Comparison of ENCODE assay signal across 21 cellular contexts in the genomic region with DNA sequence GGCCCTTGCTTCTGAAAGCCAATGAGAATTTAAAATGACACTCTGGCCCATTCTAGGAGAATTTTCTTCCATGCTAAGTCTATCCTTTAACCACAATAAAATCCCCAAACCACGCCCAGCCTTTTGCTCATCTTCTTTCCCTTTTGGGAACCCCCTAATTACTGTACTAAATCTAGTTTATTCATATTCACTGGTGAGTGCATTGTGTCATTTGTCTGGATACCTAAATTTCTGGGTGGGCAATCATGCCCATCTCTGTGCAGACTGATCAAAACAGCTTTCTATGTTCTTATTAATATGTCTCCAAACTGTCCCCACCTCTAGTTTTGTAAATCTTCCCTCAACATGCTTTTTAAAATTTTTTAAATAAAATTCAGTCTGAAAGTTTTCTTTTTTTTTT. TPM values are rescaled to one million over a fixed set of nuclear protein-coding genes. Genes with fewer than 3 reads are reported as not detected.
DNase-seq lines count a peak whose midpoint lies in the region; ATAC-seq, FAIRE-seq and TF ChIP-seq lines count a peak whose summit lies in the region.
"Had no signal": no experiment of that assay in that cellular context is flagged by ENCODE, and none has a peak within 500 bp of the region (broad histone marks: within the 10 kb centered on the region; RNA-seq: fewer than 3 reads in every experiment).

No MANE protein-coding gene starts in this region.

- H3K27me3 ChIP-seq in GM12878 (replicated peaks in 1 of 2; ENCODE audit: control insufficient read depth in 2 of 2, insufficient read depth in 2 of 2, low read length in 1 of 2): no peaks in the 10 kb centered on the region
- H3K27me3 ChIP-seq in left lung: no peaks in the 10 kb centered on the region
- H3K27me3 ChIP-seq: BLaER1 treated with 17β-estradiol and CSF1 and Interleukin-3, amounts not matched to agents 10 nM and 100 nM had no signal

- in situ Hi-C loops in GM12878 (cut with MboI): no loop called here

- H3K79me2 ChIP-seq in GM12878 (ENCODE audit: control insufficient read depth, insufficient read depth, low read length): no peaks in the 10 kb centered on the region

- peaks cover 0 to 3% of the 10 kb centered on the region in 2 donors for H3K36me3 Mint-ChIP-seq in stimulated activated naive B cell treated with anti-CD40 and anti-IgM and Interleukin-4, amounts not matched to agents 10 μg/mL and 1 μg/mL and 100 μg/mL, for 72 hours
- H3K36me3 Mint-ChIP-seq: CD8-positive, alpha-beta T cell had no signal

- RAD21 ChIA-PET in GM12878 (lab: Charles Lee; ENCODE audit: unreplicated experiment): no interaction called here

- no peak for TF ChIP-seq RAD21 in GM12878 (IDR thresholded peaks at IDR 0.05; ENCODE audit: insufficient read depth, low read depth, low read length)

- DNase-seq in GM12878 (ENCODE audit: low read depth, low spot score) (no peak), kidney tubule cell (ENCODE audit: low spot score) (peak; percentile 30), NCI-H1092 (lab: John Stamatoyannopoulos, UW) (no peak), left lung (no peak)
- no peak for DNase-seq in stimulated activated naive B cell treated with anti-CD40 and anti-IgM and Interleukin-4, amounts not matched to agents 10 μg/mL and 1 μg/mL and 100 μg/mL, for 72 hours
- DNase-seq: 8988T; ACHN; Caco-2; Calu3; CD4-positive, alpha-beta T cell; CD8-positive, alpha-beta T cell; DMS79 treated with DMSO at 0.1 percent for 48 hours; GF-D8 had no signal

- CTCF ChIA-PET in GM12878 (lab: Yijun Ruan, JAX): interaction anchor here (1.3 to 4.0 kb wide), 2 partner anchors 10 to 11 kb away, joined by 3 to 19 read pairs; a partner anchor contains a TSS

- no peak overlapping the region for H3K4me2 ChIP-seq in GM12878 (ENCODE audit: control insufficient read depth, insufficient read depth)
- H3K4me2 ChIP-seq: BLaER1 treated with 17β-estradiol and CSF1 and Interleukin-3, amounts not matched to agents 10 nM and 100 nM had no signal

- no peak overlapping the region for H3K4me3 Mint-ChIP-seq in stimulated activated naive B cell treated with anti-CD40 and anti-IgM and Interleukin-4, amounts not matched to agents 10 μg/mL and 1 μg/mL and 100 μg/mL, for 72 hours
- H3K4me3 Mint-ChIP-seq: CD4-positive, alpha-beta T cell; CD8-positive, alpha-beta T cell had no signal

- no peak overlapping the region for H3K27ac Mint-ChIP-seq in stimulated activated naive B cell treated with anti-CD40 and anti-IgM and Interleukin-4, amounts not matched to agents 10 μg/mL and 1 μg/mL and 100 μg/mL, for 72 hours
- H3K27ac Mint-ChIP-seq: CD4-positive, alpha-beta T cell; CD8-positive, alpha-beta T cell had no signal

- H3K4me3 ChIP-seq in GM12878 (no peak overlapping the region), left lung (no peak overlapping the region)
- H3K4me3 ChIP-seq: BLaER1 treated with 17β-estradiol and CSF1 and Interleukin-3, amounts not matched to agents 10 nM and 100 nM had no signal

- intact Hi-C loops in GM12878 (cut with micrococcal nuclease; ENCODE audit: unreplicated experiment): no loop called here
- intact Hi-C loops in left lung (cut with DNase I): no loop called here

- H3K9me3 Mint-ChIP-seq in stimulated activated naive B cell treated with anti-CD40 and anti-IgM and Interleukin-4, amounts not matched to agents 10 μg/mL and 1 μg/mL and 100 μg/mL, for 72 hours: peaks cover 5 to 8% of the 10 kb centered on the region in 2 donors

- no peak overlapping the region for H2AFZ ChIP-seq in GM12878 (ENCODE audit: control insufficient read depth, low read depth, low read length)

- no peak for TF ChIP-seq EP300 in GM12878 (IDR thresholded peaks at IDR 0.05; ENCODE audit: borderline replicate concordance in 1 of 2, control insufficient read depth in 1 of 2, low read depth in 2 of 2, low read length in 2 of 2)

- H3K4me1 Mint-ChIP-seq in stimulated activated naive B cell treated with anti-CD40 and anti-IgM and Interleukin-4, amounts not matched to agents 10 μg/mL and 1 μg/mL and 100 μg/mL, for 72 hours: peaks cover 25 to 48% of the 10 kb centered on the region in 2 donors

- no peak for TF ChIP-seq POLR2A in GM12878 (IDR thresholded peaks at IDR 0.05; ENCODE audit: low read depth, low read length)

- TF ChIP-seq CTCF in GM12878 (IDR thresholded peaks at IDR 0.05 in 2 of 3, conservative IDR thresholded peaks at IDR 0.05 in 1 of 3; ENCODE audit: control insufficient read depth in 2 of 3, extremely low read depth in 1 of 3, insufficient read depth in 1 of 3, low read depth in 3 of 3, low read length in 3 of 3) (no peak), left lung (IDR thresholded peaks at IDR 0.05) (no peak)

- no peak overlapping the region for H3K9ac ChIP-seq in GM12878 (ENCODE audit: control insufficient read depth, insufficient read depth, low read length)
- H3K9ac ChIP-seq: BLaER1 treated with 17β-estradiol and CSF1 and Interleukin-3, amounts not matched to agents 10 nM and 100 nM had no signal

- POLR2A ChIA-PET in GM12878 (lab: Charles Lee): interaction anchor here (0.6 to 0.7 kb wide), 2 partner anchors 8 to 609 kb away, joined by 3 read pairs; no protein-coding TSS in a partner anchor

- no peaks in the 10 kb centered on the region for H3K27me3 Mint-ChIP-seq in stimulated activated naive B cell treated with anti-CD40 and anti-IgM and Interleukin-4, amounts not matched to agents 10 μg/mL and 1 μg/mL and 100 μg/mL, for 72 hours

- no peaks in the 10 kb centered on the region for H4K20me1 ChIP-seq in GM12878 (ENCODE audit: control insufficient read depth, insufficient read depth)
- H4K20me1 ChIP-seq: BLaER1 treated with 17β-estradiol and CSF1 and Interleukin-3, amounts not matched to agents 10 nM and 100 nM had no signal

- H3K36me3 ChIP-seq in GM12878 (ENCODE audit: control insufficient read depth in 2 of 2, insufficient read depth in 2 of 2, low read length in 1 of 2) (no peaks in the 10 kb centered on the region), left lung (no peaks in the 10 kb centered on the region)
- H3K36me3 ChIP-seq: BLaER1 treated with 17β-estradiol and CSF1 and Interleukin-3, amounts not matched to agents 10 nM and 100 nM had no signal

- H3K27ac ChIP-seq in GM12878 (ENCODE audit: control insufficient read depth, insufficient read depth) (no peak overlapping the region), left lung (no peak overlapping the region)
- H3K27ac ChIP-seq: BLaER1 treated with 17β-estradiol and CSF1 and Interleukin-3, amounts not matched to agents 10 nM and 100 nM; C4-2B had no signal

- SMC1A ChIA-PET in GM12878 (lab: Charles Lee; ENCODE audit: uncharacterized antibody, unreplicated experiment): interaction anchor here (1.4 kb wide), 1 partner anchor 12 kb away, joined by 4 read pairs; no protein-coding TSS in a partner anchor

- H3K4me1 ChIP-seq in GM12878 (ENCODE audit: control insufficient read depth, insufficient read depth, low read length): no peaks in the 10 kb centered on the region
- H3K4me1 ChIP-seq in left lung: peaks cover 0 to 12% of the 10 kb centered on the region in 2 donors

- H3K9me3 ChIP-seq in GM12878 (replicated peaks; ENCODE audit: control insufficient read depth, insufficient read depth, low read length): no peaks in the 10 kb centered on the region
- H3K9me3 ChIP-seq in left lung: no peaks in the 10 kb centered on the region
- H3K9me3 ChIP-seq: Caco-2 had no signal

- ATAC-seq in GM12878 (peak; percentile 80), GM21723 (IDR thresholded peaks at IDR 0.05; ENCODE audit: unreplicated experiment) (no peak), left lung (no peak)
- peak; percentile 31 to 61 for ATAC-seq in stimulated activated naive B cell treated with anti-CD40 and anti-IgM and Interleukin-4, amounts not matched to agents 10 μg/mL and 1 μg/mL and 100 μg/mL, for 72 hours (replicated peaks)
- ATAC-seq: CD8-positive, alpha-beta T cell had no signal

- BruUV-seq in GM12878 (replicated peaks; lab: Mats Ljungman, UMichigan): no TSS peak

- FAIRE-seq in GM12878 (lab: Jason Lieb, UNC): no peak
- FAIRE-seq: A204.1, D721Med, G401.6, GM12892, GM18507 had no signal

- WGBS in GM12878 (ENCODE audit: insufficient coverage, insufficient replicate concordance, low lambda C conversion rate, missing lambda C conversion rate): 0% methylated on average over 1 of the region's 1 CpG

TF ChIP-seq in GM12878, 131 proteins besides CTCF, POLR2A, EP300 and RAD21:
- TF ChIP-seq RUNX3 (IDR thresholded peaks at IDR 0.05; ENCODE audit: low read length) (peak; percentile 39; the same call in 1 of the 2 replicates), FOXK2 (IDR thresholded peaks at IDR 0.05) (no peak)
TF ChIP-seq in GM12878: peak in this region for 1.

RNA-seq across cellular contexts. Expression of a gene that starts 11.7 kb away (rescaled TPM):
- 204 and 221 TPM in 2 replicates for total RNA-seq in GM12878 (2013; cell fraction: nucleolus; rRNA removed)
- 29.6 and 33.3 TPM in 2 replicates for total RNA-seq in GM12878 (2014; rRNA removed)
- 39.3 and 47.1 TPM in 2 replicates for total RNA-seq in GM12878 (2014; rRNA removed; fragmentation: Illumina TruSeq; extraction: Trizol)
- total RNA-seq in GM12878 (2021): 56.7 and 61.3 TPM in 2 replicates
- polyA plus RNA-seq in GM12878 (2011; ENCODE audit: low read depth): 4.0 TPM
- 24.3 and 33.2 TPM in 2 replicates for polyA plus RNA-seq in GM12878 (2011; rRNA removed)
- polyA plus RNA-seq in GM12878 (2011; cell fraction: cytosol; rRNA removed): 10.8 and 12.3 TPM in 2 replicates
- polyA plus RNA-seq in GM12878 (2011; cell fraction: nucleus; rRNA removed): 26.0 and 33.3 TPM in 2 replicates
- 6.8 and 7.4 TPM in 2 replicates for polyA plus RNA-seq in GM12878 (2012)
- 30.9 and 31.6 TPM in 2 replicates for polyA plus RNA-seq in GM12878 (2014; fragmentation: Illumina TruSeq; extraction: Trizol)
- polyA plus RNA-seq in GM12878 (2014; fragmentation: Nextera tagmentation; extraction: Ambion mirVana): 1 to 10 TPM; 6.5 to 7.3 TPM
- polyA plus RNA-seq in GM12878 (2014; rRNA removed): 14.3 and 16.1 TPM in 2 replicates
- polyA plus RNA-seq in GM12878 (2016; fragmentation: Nextera tagmentation; extraction: Ambion mirVana): 10 to 100 TPM; 12.7 to 24.1 TPM
- polyA minus RNA-seq in GM12878 (2011; rRNA and poly(A)+ RNA removed): 78.9 and 108 TPM in 2 replicates
- 13.1 and 18.1 TPM in 2 replicates for polyA minus RNA-seq in GM12878 (2011; cell fraction: cytosol; rRNA and poly(A)+ RNA removed)
- 106 and 146 TPM in 2 replicates for polyA minus RNA-seq in GM12878 (2011; cell fraction: nucleus; rRNA and poly(A)+ RNA removed)
- 10 to 100 TPM; 37.5 to 45.1 TPM for total RNA-seq in left lung

Comparison
In these comparisons a context has a peak if more than half of its experiments do, and no peak if none do; other contexts are left out.
1. ATAC-seq: peak in GM12878 (single experiment) and stimulated activated naive B cell treated with anti-CD40 and anti-IgM and Interleukin-4, amounts not matched to agents 10 μg/mL and 1 μg/mL and 100 μg/mL, for 72 hours (2 of 2); none in GM21723 (single experiment) and left lung (single experiment).